ENCODE assay signal across 1 cellular context in the genomic region with DNA sequence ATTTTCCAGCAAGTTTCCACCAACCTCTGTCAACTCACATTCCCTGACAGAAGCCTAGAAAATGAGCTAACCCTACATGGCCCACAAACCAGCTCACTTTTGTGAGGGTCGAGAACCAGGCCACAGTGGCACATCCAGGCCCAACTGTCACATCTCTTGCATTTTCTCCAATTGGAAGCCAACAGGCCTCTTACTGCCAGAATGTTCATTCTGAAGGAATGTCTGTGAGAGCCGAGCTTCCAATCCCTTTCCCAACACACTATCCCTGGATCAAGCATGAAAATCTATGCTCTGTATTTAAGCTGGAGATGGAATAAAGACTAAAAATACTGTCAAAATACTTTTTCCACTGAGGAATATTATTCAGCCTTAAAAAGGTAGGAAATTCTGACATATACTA.
TF ChIP-seq lines count a peak whose summit lies in the region.

No MANE protein-coding gene starts in this region.

TF ChIP-seq in SK-N-SH, 30 proteins besides CTCF, POLR2A, EP300 and RAD21 (continued from another document):
- TF ChIP-seq, protein P1, sequence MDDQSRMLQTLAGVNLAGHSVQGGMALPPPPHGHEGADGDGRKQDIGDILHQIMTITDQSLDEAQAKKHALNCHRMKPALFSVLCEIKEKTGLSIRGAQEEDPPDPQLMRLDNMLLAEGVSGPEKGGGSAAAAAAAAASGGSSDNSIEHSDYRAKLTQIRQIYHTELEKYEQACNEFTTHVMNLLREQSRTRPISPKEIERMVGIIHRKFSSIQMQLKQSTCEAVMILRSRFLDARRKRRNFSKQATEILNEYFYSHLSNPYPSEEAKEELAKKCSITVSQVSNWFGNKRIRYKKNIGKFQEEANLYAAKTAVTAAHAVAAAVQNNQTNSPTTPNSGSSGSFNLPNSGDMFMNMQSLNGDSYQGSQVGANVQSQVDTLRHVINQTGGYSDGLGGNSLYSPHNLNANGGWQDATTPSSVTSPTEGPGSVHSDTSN (IDR thresholded peaks at IDR 0.05), result no peak
- TF ChIP-seq NRF1 (IDR thresholded peaks at IDR 0.05; ENCODE audit: low read depth, low read length) (no peak), TCF12 (IDR thresholded peaks at IDR 0.05) (no peak)
- TF ChIP-seq, protein P2, sequence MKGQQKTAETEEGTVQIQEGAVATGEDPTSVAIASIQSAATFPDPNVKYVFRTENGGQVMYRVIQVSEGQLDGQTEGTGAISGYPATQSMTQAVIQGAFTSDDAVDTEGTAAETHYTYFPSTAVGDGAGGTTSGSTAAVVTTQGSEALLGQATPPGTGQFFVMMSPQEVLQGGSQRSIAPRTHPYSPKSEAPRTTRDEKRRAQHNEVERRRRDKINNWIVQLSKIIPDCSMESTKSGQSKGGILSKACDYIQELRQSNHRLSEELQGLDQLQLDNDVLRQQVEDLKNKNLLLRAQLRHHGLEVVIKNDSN (IDR thresholded peaks at IDR 0.05; ENCODE audit: borderline replicate concordance, low read depth), result no peak
